ENCODE assay signal across 2 cellular contexts in genomic region chr17:49447603-49448325, GRCh38.
TF ChIP-seq lines count a peak whose summit lies in the region.

No MANE protein-coding gene starts in this region.

TF ChIP-seq in HCT116, 20 proteins besides CTCF, POLR2A, EP300 and RAD21:
- TF ChIP-seq FOSL1 (IDR thresholded peaks at IDR 0.05; ENCODE audit: low read depth) = no peak
- TF ChIP-seq ZBTB33 (IDR thresholded peaks at IDR 0.05; ENCODE audit: extremely low read depth, insufficient replicate concordance, low read length) = no peak
- TF ChIP-seq ELF1 (IDR thresholded peaks at IDR 0.05; ENCODE audit: borderline replicate concordance, low read depth) = no peak

TF ChIP-seq in H1, 55 proteins besides CTCF, POLR2A, EP300 and RAD21:
- TF ChIP-seq BCL11A (IDR thresholded peaks at IDR 0.05; ENCODE audit: low read depth in 2 of 2, low read length in 2 of 2) = no peak
- no peak for TF ChIP-seq HDAC6 (IDR thresholded peaks at IDR 0.05; ENCODE audit: low read depth, low read length)
- no peak for TF ChIP-seq SRF (IDR thresholded peaks at IDR 0.05; ENCODE audit: low read depth, low read length)
- no peak for TF ChIP-seq SP4 (IDR thresholded peaks at IDR 0.05; ENCODE audit: low read length)
- TF ChIP-seq YY1 (IDR thresholded peaks at IDR 0.05; ENCODE audit: low read depth, low read length) = no peak
- TF ChIP-seq KDM4A (IDR thresholded peaks at IDR 0.05; ENCODE audit: low read depth, low read length, severe bottlenecking) = no peak
